Comparison of ENCODE assay signal across 1 cellular context in genomic region chr17:79201119-79201518, GRCh38.
TF ChIP-seq lines count a peak whose summit lies in the region.

No MANE protein-coding gene starts in this region.

TF ChIP-seq in H1, 55 proteins besides CTCF, POLR2A, EP300 and RAD21 (continued from another document):
- TF ChIP-seq TBP (IDR thresholded peaks at IDR 0.05; ENCODE audit: low read depth, low read length) (no peak), CHD7 (IDR thresholded peaks at IDR 0.05; ENCODE audit: insufficient replicate concordance, low read length) (no peak), SUZ12 (IDR thresholded peaks at IDR 0.05; ENCODE audit: low read length) (no peak), JUN (IDR thresholded peaks at IDR 0.05; ENCODE audit: low read depth, low read length) (no peak)
